ENCODE assay signal across 10 cellular contexts in the genomic region with DNA sequence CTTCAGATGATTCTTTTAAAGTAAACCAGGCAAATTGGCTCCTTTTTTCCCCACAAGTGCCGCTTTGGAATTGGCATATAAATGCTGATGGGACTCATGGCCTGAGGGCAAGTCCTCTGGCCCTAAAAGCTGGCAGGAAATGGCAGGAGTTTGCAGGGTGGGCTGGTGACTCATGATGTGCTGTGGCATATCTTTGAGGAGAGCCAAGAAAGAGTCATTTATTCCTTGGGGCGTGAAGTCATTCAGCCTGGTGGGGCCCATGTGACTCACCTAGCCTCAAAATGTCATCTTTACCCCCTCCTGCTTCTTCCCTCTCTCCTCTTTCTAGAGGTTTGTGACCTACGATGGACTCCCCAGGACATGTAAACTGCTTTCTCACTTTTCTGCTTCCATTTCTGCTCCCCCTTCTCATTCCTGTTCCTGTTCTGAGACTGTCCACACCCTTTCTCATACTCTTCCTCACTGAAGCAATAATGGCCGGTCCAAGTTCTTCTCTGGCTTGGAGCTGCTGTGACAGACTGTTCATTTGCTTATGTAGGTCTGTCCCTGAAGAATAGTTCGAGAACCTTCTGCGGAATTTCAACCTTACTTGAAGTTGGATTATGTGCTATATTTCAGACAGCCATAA.
DNase-seq lines count a peak whose midpoint lies in the region; FAIRE-seq and TF ChIP-seq lines count a peak whose summit lies in the region.
"Had no signal": no experiment of that assay in that cellular context is flagged by ENCODE, and none has a peak within 500 bp of the region (broad histone marks: within the 10 kb centered on the region; RNA-seq: fewer than 3 reads in every experiment).

No MANE protein-coding gene starts in this region.

- TF ChIP-seq EP300 in Ishikawa (IDR thresholded peaks at IDR 0.05; ENCODE audit: borderline replicate concordance), result peak; percentile 72

- H4K20me1 ChIP-seq in BLaER1 treated with 17β-estradiol and CSF1 and Interleukin-3, amounts not matched to agents 10 nM and 100 nM, result no peaks in the 10 kb centered on the region

- no peak for TF ChIP-seq POLR2A in GM12891 (IDR thresholded peaks at IDR 0.05; ENCODE audit: low read depth, low read length)

- FAIRE-seq in GM12891 (lab: Jason Lieb, UNC) (no peak), GM19239 (lab: Jason Lieb, UNC) (no peak)

- H3K27me3 ChIP-seq in BLaER1 treated with 17β-estradiol and CSF1 and Interleukin-3, amounts not matched to agents 10 nM and 100 nM, result no peaks in the 10 kb centered on the region
- H3K27me3 ChIP-seq: dorsolateral prefrontal cortex had no signal

- H3K9me3 ChIP-seq in BLaER1 treated with 17β-estradiol and CSF1 and Interleukin-3, amounts not matched to agents 10 nM and 100 nM (replicated peaks in 1 of 11), result peaks cover 22 to 46% (median 27%) of the 10 kb centered on the region in 11 experiments

- H3K9ac ChIP-seq in BLaER1 treated with 17β-estradiol and CSF1 and Interleukin-3, amounts not matched to agents 10 nM and 100 nM, result no peak overlapping the region

- peaks cover 0 to 12% (median 4%) of the 10 kb centered on the region in 11 experiments; a peak in 5 of 22 replicates for H3K36me3 ChIP-seq in BLaER1 treated with 17β-estradiol and CSF1 and Interleukin-3, amounts not matched to agents 10 nM and 100 nM

- H3K4me1 ChIP-seq in BLaER1 treated with 17β-estradiol and CSF1 and Interleukin-3, amounts not matched to agents 10 nM and 100 nM, result peaks cover 0 to 14% (median 12%) of the 10 kb centered on the region in 10 experiments; a peak in 12 of 20 replicates

- H3K4me2 ChIP-seq in BLaER1 treated with 17β-estradiol and CSF1 and Interleukin-3, amounts not matched to agents 10 nM and 100 nM, result peak overlapping the region in 6 of 11 experiments; percentile 2 to 57 (median 44); a peak in 12 of 22 replicates

- peak; percentile 40 for DNase-seq in activated naive CD4-positive, alpha-beta T cell treated with anti-CD3 and anti-CD28 coated beads, Interleukin-2, amount 50 U/mL, for 16 hours
- peak; percentile 75 for DNase-seq in myocyte (ENCODE audit: low read depth)
- no peak for DNase-seq in GM12891 (ENCODE audit: insufficient read length, low spot score)
- DNase-seq in GM19239 (ENCODE audit: insufficient read length, low spot score), result no peak
- DNase-seq in activated gamma-delta T cell (lab: John Stamatoyannopoulos, UW), result no peak
- DNase-seq in NCI-H2227 (lab: John Stamatoyannopoulos, UW; ENCODE audit: unreplicated experiment), result no peak
- DNase-seq: dorsolateral prefrontal cortex, nucleus accumbens had no signal

- TF ChIP-seq RAD21 in Ishikawa (IDR thresholded peaks at IDR 0.05; ENCODE audit: low read depth), result no peak

- no peak overlapping the region for H3K4me3 ChIP-seq in BLaER1 treated with 17β-estradiol and CSF1 and Interleukin-3, amounts not matched to agents 10 nM and 100 nM
- H3K4me3 ChIP-seq: dorsolateral prefrontal cortex had no signal

- no peak overlapping the region; a peak in 1 of 22 replicates for H3K27ac ChIP-seq in BLaER1 treated with 17β-estradiol and CSF1 and Interleukin-3, amounts not matched to agents 10 nM and 100 nM
- H3K27ac ChIP-seq: dorsolateral prefrontal cortex had no signal

TF ChIP-seq in Ishikawa, 13 proteins besides CTCF, POLR2A, EP300 and RAD21:
- TF ChIP-seq, protein P1, sequence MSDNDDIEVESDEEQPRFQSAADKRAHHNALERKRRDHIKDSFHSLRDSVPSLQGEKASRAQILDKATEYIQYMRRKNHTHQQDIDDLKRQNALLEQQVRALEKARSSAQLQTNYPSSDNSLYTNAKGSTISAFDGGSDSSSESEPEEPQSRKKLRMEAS (IDR thresholded peaks at IDR 0.05), result peak; percentile 40; the same call in 1 of the 2 replicates
- no peak for TF ChIP-seq EGR1 (IDR thresholded peaks at IDR 0.05)
- TF ChIP-seq TEAD4 (IDR thresholded peaks at IDR 0.05), result peak; percentile 37; the same call in 1 of the 2 replicates
- TF ChIP-seq, protein P2, sequence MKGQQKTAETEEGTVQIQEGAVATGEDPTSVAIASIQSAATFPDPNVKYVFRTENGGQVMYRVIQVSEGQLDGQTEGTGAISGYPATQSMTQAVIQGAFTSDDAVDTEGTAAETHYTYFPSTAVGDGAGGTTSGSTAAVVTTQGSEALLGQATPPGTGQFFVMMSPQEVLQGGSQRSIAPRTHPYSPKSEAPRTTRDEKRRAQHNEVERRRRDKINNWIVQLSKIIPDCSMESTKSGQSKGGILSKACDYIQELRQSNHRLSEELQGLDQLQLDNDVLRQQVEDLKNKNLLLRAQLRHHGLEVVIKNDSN (IDR thresholded peaks at IDR 0.05), result peak; percentile 63; the same call in 1 of the 2 replicates
- peak; percentile 61; the same call in 1 of the 2 replicates for TF ChIP-seq TCF12 (IDR thresholded peaks at IDR 0.05; ENCODE audit: low read depth)
- no peak for TF ChIP-seq ZBTB7A (IDR thresholded peaks at IDR 0.05; ENCODE audit: low read depth)
- peak; percentile 80 for TF ChIP-seq NFIC (IDR thresholded peaks at IDR 0.05)

TF ChIP-seq in GM12891, 5 proteins besides CTCF, POLR2A, EP300 and RAD21:
- TF ChIP-seq POU2F2 (IDR thresholded peaks at IDR 0.05; ENCODE audit: low read depth, low read length), result no peak
- TF ChIP-seq SPI1 (IDR thresholded peaks at IDR 0.05; ENCODE audit: low read depth, low read length), result no peak
- TF ChIP-seq TAF1 (IDR thresholded peaks at IDR 0.05; ENCODE audit: low read depth, low read length), result no peak

Comparison
In these comparisons a context has a peak if more than half of its experiments do, and no peak if none do; other contexts are left out.
1. DNase-seq: peak in activated naive CD4-positive, alpha-beta T cell treated with anti-CD3 and anti-CD28 coated beads, Interleukin-2, amount 50 U/mL, for 16 hours (single experiment) and myocyte (single experiment); none in GM12891 (single experiment), GM19239 (single experiment), activated gamma-delta T cell (single experiment) and NCI-H2227 (single experiment).